ENCODE assay signal across 8 cellular contexts in the genomic region with DNA sequence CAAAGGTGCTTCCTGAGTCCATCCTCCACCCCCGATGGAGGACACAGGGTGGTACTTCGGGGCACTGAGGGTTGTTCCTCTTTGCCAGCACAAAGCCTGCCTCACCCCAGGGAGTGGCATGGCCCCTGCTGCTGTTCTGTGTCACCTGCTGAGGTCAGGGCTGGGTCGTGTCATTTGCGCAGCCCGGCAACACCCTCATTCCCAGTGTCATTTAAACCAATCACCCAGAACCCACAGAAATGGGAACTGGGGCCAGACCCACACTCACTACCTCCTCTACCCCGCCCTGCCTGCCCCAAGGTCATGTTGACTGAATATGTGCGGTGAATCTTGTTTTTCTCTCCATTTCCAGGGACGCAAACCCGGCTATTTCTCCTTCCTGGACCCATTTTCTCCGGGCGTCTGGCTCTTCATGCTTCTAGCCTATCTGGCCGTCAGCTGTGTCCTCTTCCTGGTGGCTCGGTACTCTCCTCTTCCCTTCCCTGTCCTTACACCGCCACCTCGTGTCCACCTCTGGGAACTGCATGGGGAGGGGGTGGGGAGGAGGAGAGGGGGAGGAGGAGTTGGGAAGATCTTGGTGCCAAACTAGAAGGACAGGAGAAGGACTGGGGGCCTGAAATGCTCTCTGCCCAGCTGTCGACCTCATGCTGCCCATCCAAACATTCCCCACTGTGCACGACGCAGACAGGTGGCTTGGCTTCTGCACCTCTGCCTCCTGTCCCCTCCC.
DNase-seq lines count a peak whose midpoint lies in the region; ATAC-seq and TF ChIP-seq lines count a peak whose summit lies in the region.

No MANE protein-coding gene starts in this region.

- H3K4me2 ChIP-seq in Karpas-422 (ENCODE audit: low read depth, low read length, poor library complexity, severe bottlenecking), result no peak overlapping the region
- no peak overlapping the region for H3K4me2 ChIP-seq in neural progenitor cell

- H3K9me3 Mint-ChIP-seq in activated T-helper 2 cell treated with anti-CD3 and anti-CD28 coated beads, Interferon-gamma antibody, Interleukin-2, Interleukin-4, amounts not matched to agents 10 μg/mL and 5 μg/mL and 100 μg/mL, durations not matched to agents 14 hours and 24 hours and 36 hours, result no peaks in the 10 kb centered on the region
- no peaks in the 10 kb centered on the region for H3K9me3 Mint-ChIP-seq in neural progenitor cell

- no peaks in the 10 kb centered on the region for H3F3A ChIP-seq in neural progenitor cell (ENCODE audit: low read depth)

- 9 to 14% (median 12%) methylated on average over 13 to 18 of the region's 18 CpGs for WGBS in stomach, 5 donors

- no peaks in the 10 kb centered on the region for H3K27me3 ChIP-seq in Karpas-422 (ENCODE audit: low read length)
- H3K27me3 ChIP-seq in Peyer's patch, result no peaks in the 10 kb centered on the region
- no peaks in the 10 kb centered on the region for H3K27me3 ChIP-seq in neural progenitor cell
- H3K27me3 ChIP-seq in stomach, result peaks cover 0 to 29% (median 0%) of the 10 kb centered on the region in 3 donors

- H3K4me1 Mint-ChIP-seq in activated T-helper 2 cell treated with anti-CD3 and anti-CD28 coated beads, Interferon-gamma antibody, Interleukin-2, Interleukin-4, amounts not matched to agents 10 μg/mL and 5 μg/mL and 100 μg/mL, durations not matched to agents 14 hours and 24 hours and 36 hours (ENCODE audit: low read depth), result peaks cover 6% of the 10 kb centered on the region
- peaks cover 19% of the 10 kb centered on the region for H3K4me1 Mint-ChIP-seq in neural progenitor cell

- peak; percentile 88 for TF ChIP-seq CTCF in GM12865 (IDR thresholded peaks at IDR 0.05; ENCODE audit: insufficient read depth, low read depth, low read length, missing control alignments)
- peak in 5 of 6 experiments; percentile 30 to 77 (median 59) for TF ChIP-seq CTCF in Peyer's patch (IDR thresholded peaks at IDR 0.05)
- peak; percentile 93 for TF ChIP-seq CTCF in neural progenitor cell (IDR thresholded peaks at IDR 0.05)
- peak in 5 of 7 experiments; percentile 49 to 75 (median 67) for TF ChIP-seq CTCF in stomach (IDR thresholded peaks at IDR 0.05)

- H4K20me1 ChIP-seq in Karpas-422 (ENCODE audit: insufficient read depth, low read depth, low read length) (no peaks in the 10 kb centered on the region), neural progenitor cell (ENCODE audit: low read depth) (no peaks in the 10 kb centered on the region)

- ATAC-seq in HG03565 (IDR thresholded peaks at IDR 0.05; ENCODE audit: unreplicated experiment), result no peak

- intact Hi-C loops in activated T-helper 2 cell treated with anti-CD3 and anti-CD28 coated beads, Interferon-gamma antibody, Interleukin-2, Interleukin-4, amounts not matched to agents 10 μg/mL and 5 μg/mL and 100 μg/mL, durations not matched to agents 14 hours and 24 hours and 36 hours (cut with micrococcal nuclease), result loop anchor here (2.0 kb wide), 1 partner anchor 442 kb away; the partner anchor contains the start of gene GRIK4
- intact Hi-C loops in stomach (cut with DNase I; ENCODE audit: low total_unique reads), result no loop called here

- TF ChIP-seq EP300 in stomach (IDR thresholded peaks at IDR 0.05), result no peak

- no peaks in the 10 kb centered on the region for H3K4me1 ChIP-seq in Karpas-422 (ENCODE audit: low read length)
- peaks cover 0 to 6% (median 2%) of the 10 kb centered on the region in 4 donors for H3K4me1 ChIP-seq in Peyer's patch
- H3K4me1 ChIP-seq in neural progenitor cell, result no peaks in the 10 kb centered on the region
- peaks cover 6 to 7% (median 6%) of the 10 kb centered on the region in 4 donors for H3K4me1 ChIP-seq in stomach

- H3K4me3 ChIP-seq in GM12865 (ENCODE audit: low read depth, low read length) (no peak overlapping the region), Karpas-422 (ENCODE audit: low read length) (no peak overlapping the region), Peyer's patch (peak overlapping the region in 3 of 4 donors; percentile 13 to 27 (median 20)), neural progenitor cell (no peak overlapping the region), stomach (peak overlapping the region in 1 of 4 donors; percentile 20)

- peak; percentile 78 for DNase-seq in GM12865 (ENCODE audit: low read depth)
- peak; percentile 79 for DNase-seq in Karpas-422
- peak; percentile 58 to 79 (median 77) for DNase-seq in Peyer's patch
- DNase-seq in activated T-helper 2 cell treated with anti-CD3 and anti-CD28 coated beads, Interferon-gamma antibody, Interleukin-2, Interleukin-4, amounts not matched to agents 10 μg/mL and 5 μg/mL and 100 μg/mL, durations not matched to agents 14 hours and 24 hours and 36 hours (ENCODE audit: low spot score), result peak; percentile 39
- peak; percentile 66 for DNase-seq in fibroblast of peridontal ligament (ENCODE audit: extremely low read depth)
- peak; percentile 89 for DNase-seq in neural progenitor cell (ENCODE audit: low spot score)
- DNase-seq in stomach, result peak; percentile 73

- H3K27ac Mint-ChIP-seq in activated T-helper 2 cell treated with anti-CD3 and anti-CD28 coated beads, Interferon-gamma antibody, Interleukin-2, Interleukin-4, amounts not matched to agents 10 μg/mL and 5 μg/mL and 100 μg/mL, durations not matched to agents 14 hours and 24 hours and 36 hours, result no peak overlapping the region
- H3K27ac Mint-ChIP-seq in neural progenitor cell, result no peak overlapping the region

- H3K36me3 ChIP-seq in Karpas-422 (ENCODE audit: insufficient read depth, low read length), result no peaks in the 10 kb centered on the region
- no peaks in the 10 kb centered on the region for H3K36me3 ChIP-seq in Peyer's patch
- no peaks in the 10 kb centered on the region for H3K36me3 ChIP-seq in neural progenitor cell
- H3K36me3 ChIP-seq in stomach, result no peaks in the 10 kb centered on the region

- H2AFZ ChIP-seq in Karpas-422 (ENCODE audit: low read length) (no peak overlapping the region), neural progenitor cell (replicated peaks) (peak overlapping the region; percentile 69)

- H3K36me3 Mint-ChIP-seq in activated T-helper 2 cell treated with anti-CD3 and anti-CD28 coated beads, Interferon-gamma antibody, Interleukin-2, Interleukin-4, amounts not matched to agents 10 μg/mL and 5 μg/mL and 100 μg/mL, durations not matched to agents 14 hours and 24 hours and 36 hours (ENCODE audit: low read depth), result no peaks in the 10 kb centered on the region
- H3K36me3 Mint-ChIP-seq in neural progenitor cell, result no peaks in the 10 kb centered on the region

- no peak overlapping the region for H3K27ac ChIP-seq in Karpas-422 (ENCODE audit: low read length)
- H3K27ac ChIP-seq in Peyer's patch, result no peak overlapping the region
- no peak overlapping the region for H3K27ac ChIP-seq in neural progenitor cell
- no peak overlapping the region for H3K27ac ChIP-seq in stomach

- H3K79me2 ChIP-seq in Karpas-422 (ENCODE audit: low read length), result no peaks in the 10 kb centered on the region
- H3K79me2 ChIP-seq in neural progenitor cell (ENCODE audit: low read depth), result no peaks in the 10 kb centered on the region

- H3K9me3 ChIP-seq in Karpas-422 (ENCODE audit: low read length) (no peaks in the 10 kb centered on the region), Peyer's patch (no peaks in the 10 kb centered on the region), neural progenitor cell (ENCODE audit: low read depth) (no peaks in the 10 kb centered on the region), stomach (no peaks in the 10 kb centered on the region)

- H3K4me3 Mint-ChIP-seq in activated T-helper 2 cell treated with anti-CD3 and anti-CD28 coated beads, Interferon-gamma antibody, Interleukin-2, Interleukin-4, amounts not matched to agents 10 μg/mL and 5 μg/mL and 100 μg/mL, durations not matched to agents 14 hours and 24 hours and 36 hours (ENCODE audit: low read depth), result peak overlapping the region; percentile 34
- H3K4me3 Mint-ChIP-seq in neural progenitor cell, result no peak overlapping the region

- TF ChIP-seq POLR2A in Peyer's patch (IDR thresholded peaks at IDR 0.05), result no peak
- no peak for TF ChIP-seq POLR2A in stomach (IDR thresholded peaks at IDR 0.05)

- no peak overlapping the region for H3K9ac ChIP-seq in Karpas-422 (ENCODE audit: low read length)
- H3K9ac ChIP-seq in neural progenitor cell, result no peak overlapping the region

- peaks cover 13% of the 10 kb centered on the region for H3K27me3 Mint-ChIP-seq in activated T-helper 2 cell treated with anti-CD3 and anti-CD28 coated beads, Interferon-gamma antibody, Interleukin-2, Interleukin-4, amounts not matched to agents 10 μg/mL and 5 μg/mL and 100 μg/mL, durations not matched to agents 14 hours and 24 hours and 36 hours (ENCODE audit: low read depth)
- H3K27me3 Mint-ChIP-seq in neural progenitor cell (ENCODE audit: insufficient read depth, low read depth), result no peaks in the 10 kb centered on the region

- H3K9me2 ChIP-seq in Karpas-422 (replicated peaks; ENCODE audit: insufficient read depth, low read length), result no peaks in the 10 kb centered on the region

Comparison
In these comparisons a context has a peak if more than half of its experiments do, and no peak if none do; other contexts are left out.
1. DNase-seq: peak in every context shown above with its lines; median percentile 89 in neural progenitor cell; 79 in Karpas-422; 78 in GM12865; 77 in Peyer's patch; 73 in stomach; 66 in fibroblast of peridontal ligament; 39 in activated T-helper 2 cell treated with anti-CD3 and anti-CD28 coated beads, Interferon-gamma antibody, Interleukin-2, Interleukin-4, amounts not matched to agents 10 μg/mL and 5 μg/mL and 100 μg/mL, durations not matched to agents 14 hours and 24 hours and 36 hours.
2. H3K4me3 ChIP-seq: peak in Peyer's patch (3 of 4); none in GM12865 (single experiment), Karpas-422 (single experiment) and neural progenitor cell (single experiment).
3. Peak in every context shown above with its lines, with median percentiles within 50 percentile points of each other: CTCF ChIP-seq.